In genomic region chr11:17020831-17021230, GRCh38 we compare ENCODE assay signal across 17 cellular contexts. TPM values are rescaled to one million over a fixed set of nuclear protein-coding genes. Genes with fewer than 3 reads are reported as not detected.
DNase-seq lines count a peak whose midpoint lies in the region; ATAC-seq lines count a peak whose summit lies in the region.
"Had no signal": no experiment of that assay in that cellular context is flagged by ENCODE, and none has a peak within 500 bp of the region (broad histone marks: within the 10 kb centered on the region; RNA-seq: fewer than 3 reads in every experiment).

No MANE protein-coding gene starts in this region.

- H3K4me2 ChIP-seq in mesendoderm (ENCODE audit: low read length) = no peak overlapping the region
- H3K4me2 ChIP-seq: KMS-11, SK-N-SH had no signal

- no peaks in the 10 kb centered on the region for H3K79me2 ChIP-seq in mesendoderm (ENCODE audit: control insufficient read depth, insufficient read depth, low read length)

- H4K5ac ChIP-seq in mesendoderm (ENCODE audit: low read length) = no peak overlapping the region

- ATAC-seq in GM21381 (IDR thresholded peaks at IDR 0.05; ENCODE audit: unreplicated experiment) (no peak), GM19035 (IDR thresholded peaks at IDR 0.05; ENCODE audit: unreplicated experiment) (no peak), GM19328 (IDR thresholded peaks at IDR 0.05; ENCODE audit: unreplicated experiment) (no peak)
- ATAC-seq: CD8-positive, alpha-beta T cell had no signal

- no peak overlapping the region for H3K56ac ChIP-seq in mesendoderm (ENCODE audit: low read length)

- no peaks in the 10 kb centered on the region for H3K36me3 ChIP-seq in mesendoderm (ENCODE audit: control insufficient read depth, insufficient read depth, low read length)
- H3K36me3 ChIP-seq: MG63 had no signal

- no peak overlapping the region for H3K23ac ChIP-seq in mesendoderm (ENCODE audit: low read length)

- H3K27me3 ChIP-seq in mesendoderm (ENCODE audit: insufficient read depth, low read length, poor library complexity) = peaks cover 2% of the 10 kb centered on the region
- H3K27me3 ChIP-seq: MG63 had no signal

- H3K79me1 ChIP-seq in mesendoderm (ENCODE audit: low read length) = no peaks in the 10 kb centered on the region

- no peak overlapping the region for H2BK120ac ChIP-seq in mesendoderm (ENCODE audit: low read depth, low read length)

- H2BK15ac ChIP-seq in mesendoderm (replicated peaks; ENCODE audit: low read depth) = no peak overlapping the region

- no CpG with 5 or more reads among the region's 1 CpG for WGBS in mesendoderm (ENCODE audit: extremely low coverage, insufficient coverage, low lambda C conversion rate)

- H3K18ac ChIP-seq in mesendoderm (ENCODE audit: low read length) = no peak overlapping the region

- H3K9ac ChIP-seq in mesendoderm (ENCODE audit: low read length) = no peak overlapping the region
- H3K9ac ChIP-seq: KMS-11, SK-N-SH had no signal

- DNase-seq in EL (peak; percentile 12), astrocyte of the hippocampus (ENCODE audit: low read depth, low spot score) (peak; percentile 31), mesendoderm (peak; percentile 23), Ammon's horn (ENCODE audit: low spot score) (no peak)
- DNase-seq: CD8-positive, alpha-beta T cell; DMS79; GDM1; MG63; NCI-H1092 treated with DMSO at 0.1 percent for 48 hours; NCI-H2081 treated with DMSO at 0.1 percent for 48 hours; NCI-H526; Right ventricle myocardium superior had no signal

- no peak overlapping the region for H3K27ac ChIP-seq in mesendoderm (ENCODE audit: low read depth, low read length)
- H3K27ac ChIP-seq: KMS-11 had no signal

- H3K4me1 ChIP-seq in mesendoderm (ENCODE audit: control insufficient read depth, low read depth, low read length) = no peaks in the 10 kb centered on the region

- no peak overlapping the region for H2BK5ac ChIP-seq in mesendoderm (ENCODE audit: low read length)

- no peak overlapping the region for H3K4me3 ChIP-seq in mesendoderm (ENCODE audit: low read length)
- H3K4me3 ChIP-seq: MG63 had no signal

- no peak overlapping the region for H4K8ac ChIP-seq in mesendoderm (ENCODE audit: low read depth, low read length)

- no peak overlapping the region for H3K4ac ChIP-seq in mesendoderm (ENCODE audit: low read depth, low read length)

- H2AK5ac ChIP-seq in mesendoderm (ENCODE audit: low read length) = no peak overlapping the region

RNA-seq across cellular contexts. Expression of gene PLEKHA7, which starts 6.6 kb away (rescaled TPM):
- 3.1 TPM for polyA plus RNA-seq in mesendoderm (2013, experiment 1 of 2)
- 2.9 TPM for polyA plus RNA-seq in mesendoderm (2013, experiment 2 of 2)

RNA-seq across cellular contexts. Expression of gene RPS13, which starts 56.6 kb away (rescaled TPM):
- 2,676 TPM for polyA plus RNA-seq in mesendoderm (2013, experiment 1 of 2)
- polyA plus RNA-seq in mesendoderm (2013, experiment 2 of 2) = 2,702 TPM
